3 cellular contexts compared by ENCODE assay signal in genomic region chr15:85024003-85024402, GRCh38.
TF ChIP-seq lines count a peak whose summit lies in the region.

No MANE protein-coding gene starts in this region.

TF ChIP-seq in GM23338, 12 proteins besides CTCF, POLR2A, EP300 and RAD21 (continues in another document):
- TF ChIP-seq JUNB (IDR thresholded peaks at IDR 0.05; ENCODE audit: unreplicated experiment) (no peak), EZH2 (IDR thresholded peaks at IDR 0.05; ENCODE audit: low read depth, unreplicated experiment) (no peak), ETS1 (IDR thresholded peaks at IDR 0.05) (no peak), REST (IDR thresholded peaks at IDR 0.05; ENCODE audit: unreplicated experiment) (no peak), POLR2AphosphoS5 (IDR thresholded peaks at IDR 0.05; ENCODE audit: low read depth) (no peak), CREB1 (CRISPR knock-in tag; IDR thresholded peaks at IDR 0.05; ENCODE audit: low read depth) (no peak), STAT1 (IDR thresholded peaks at IDR 0.05; ENCODE audit: unreplicated experiment) (no peak), EZH2phosphoT487 (IDR thresholded peaks at IDR 0.05; ENCODE audit: unreplicated experiment) (no peak), ZNF114 (CRISPR knock-in tag; IDR thresholded peaks at IDR 0.05) (no peak), ZNF331 (CRISPR knock-in tag; IDR thresholded peaks at IDR 0.05; ENCODE audit: low read depth) (no peak)

TF ChIP-seq in GM12878, 131 proteins besides CTCF, POLR2A, EP300 and RAD21 (continued from another document):
- TF ChIP-seq HCFC1 (IDR thresholded peaks at IDR 0.05; ENCODE audit: low read length) (no peak), RFX5 (IDR thresholded peaks at IDR 0.05; ENCODE audit: low read depth, low read length) (no peak), CBX3 (IDR thresholded peaks at IDR 0.05; ENCODE audit: borderline replicate concordance, low read depth) (no peak), YBX1 (IDR thresholded peaks at IDR 0.05) (no peak), NKRF (conservative IDR thresholded peaks at IDR 0.05) (no peak), BHLHE40 (IDR thresholded peaks at IDR 0.05; ENCODE audit: borderline replicate concordance in 1 of 2, low read depth in 2 of 2, low read length in 1 of 2) (no peak), MEF2A (IDR thresholded peaks at IDR 0.05; ENCODE audit: insufficient read depth, low read depth, low read length) (no peak), ZZZ3 (IDR thresholded peaks at IDR 0.05; ENCODE audit: control insufficient read depth, insufficient read length, low read depth) (no peak), CEBPB (IDR thresholded peaks at IDR 0.05; ENCODE audit: borderline replicate concordance in 1 of 2, low read depth in 2 of 2, low read length in 2 of 2) (no peak), REST (IDR thresholded peaks at IDR 0.05; ENCODE audit: low read depth, low read length) (no peak), IRF3 (IDR thresholded peaks at IDR 0.05) (no peak), STAT1 (conservative IDR thresholded peaks at IDR 0.05) (no peak), KLF5 (IDR thresholded peaks at IDR 0.05; ENCODE audit: partially characterized antibody) (no peak), CHD2 (IDR thresholded peaks at IDR 0.05; ENCODE audit: borderline replicate concordance, low read depth, low read length) (no peak)

TF ChIP-seq in liver, 16 proteins besides CTCF, POLR2A, EP300 and RAD21 (continued from another document):
- TF ChIP-seq JUND (IDR thresholded peaks at IDR 0.05) (no peak), ZBTB33 (IDR thresholded peaks at IDR 0.05) (no peak), EGR1 (IDR thresholded peaks at IDR 0.05; ENCODE audit: low read depth in 2 of 2) (no peak), YY1 (IDR thresholded peaks at IDR 0.05) (no peak), FOXA2 (IDR thresholded peaks at IDR 0.05) (no peak), GABPA (IDR thresholded peaks at IDR 0.05 in 1 of 2, conservative IDR thresholded peaks at IDR 0.05 in 1 of 2) (no peak), TAF1 (conservative IDR thresholded peaks at IDR 0.05) (no peak), HNF4A (conservative IDR thresholded peaks at IDR 0.05) (no peak), RXRA (IDR thresholded peaks at IDR 0.05) (no peak), HNF4G (IDR thresholded peaks at IDR 0.05) (no peak), ATF3 (IDR thresholded peaks at IDR 0.05) (no peak)
